In genomic region chr4:1385373-1386340, GRCh38 we compare ENCODE assay signal across 1 cellular context.
TF ChIP-seq lines count a peak whose summit lies in the region.

No MANE protein-coding gene starts in this region.

TF ChIP-seq in HepG2, 621 proteins besides CTCF, POLR2A, EP300 and RAD21:
- TF ChIP-seq CCDC6 (CRISPR knock-in tag; IDR thresholded peaks at IDR 0.05) (no peak), ZNF766 (CRISPR knock-in tag; IDR thresholded peaks at IDR 0.05; ENCODE audit: borderline replicate concordance) (no peak), ARID5B (CRISPR knock-in tag; IDR thresholded peaks at IDR 0.05) (no peak), NFAT5 (CRISPR knock-in tag; IDR thresholded peaks at IDR 0.05) (no peak), ZNF343 (CRISPR knock-in tag; IDR thresholded peaks at IDR 0.05) (no peak), SP5 (CRISPR knock-in tag; IDR thresholded peaks at IDR 0.05; ENCODE audit: borderline replicate concordance, low read depth) (no peak), GABPA (IDR thresholded peaks at IDR 0.05; ENCODE audit: low read depth, low read length) (no peak), GABPA (CRISPR knock-in tag; IDR thresholded peaks at IDR 0.05; ENCODE audit: low read depth) (no peak), ZNF781 (CRISPR knock-in tag; IDR thresholded peaks at IDR 0.05; ENCODE audit: borderline replicate concordance, not compliant biosample characterization) (no peak), ZNF530 (CRISPR knock-in tag; IDR thresholded peaks at IDR 0.05; ENCODE audit: low read depth) (no peak), KMT2A (CRISPR knock-in tag; IDR thresholded peaks at IDR 0.05) (no peak), ZNF709 (CRISPR knock-in tag; IDR thresholded peaks at IDR 0.05) (no peak), NR1H2 (CRISPR knock-in tag; IDR thresholded peaks at IDR 0.05; ENCODE audit: borderline replicate concordance, low read depth) (no peak), ZNF609 (CRISPR knock-in tag; IDR thresholded peaks at IDR 0.05; ENCODE audit: borderline replicate concordance) (no peak), IRF1 (CRISPR knock-in tag; IDR thresholded peaks at IDR 0.05; ENCODE audit: low read depth) (no peak), FLYWCH1 (CRISPR knock-in tag; IDR thresholded peaks at IDR 0.05) (no peak), ZNF749 (CRISPR knock-in tag; IDR thresholded peaks at IDR 0.05; ENCODE audit: borderline replicate concordance) (no peak), ZKSCAN8 (CRISPR knock-in tag; IDR thresholded peaks at IDR 0.05; ENCODE audit: borderline replicate concordance) (no peak), DBP (CRISPR knock-in tag; IDR thresholded peaks at IDR 0.05; ENCODE audit: not compliant biosample characterization) (no peak)
